In genomic region chr12:49903700-49904423, GRCh38 we compare ENCODE assay signal across 1 cellular context.
A peak's percentile ranks its signal among the peaks of the same experiment; 100 is the strongest.
TF ChIP-seq lines count a peak whose summit lies in the region.

FAIM2 (minus strand) TSS chr12:49903900; CDS start chr12:49903792, 108 bp downstream.

TF ChIP-seq in HEK293, 187 proteins besides CTCF, POLR2A, EP300 and RAD21 (continued from another document):
- TF ChIP-seq KLF7 (tag by site-specific recombination; IDR thresholded peaks at IDR 0.05; ENCODE audit: borderline replicate concordance), result no peak
- no peak for TF ChIP-seq ZNF692 (tag by site-specific recombination; IDR thresholded peaks at IDR 0.05)
- TF ChIP-seq MZF1 (tag by site-specific recombination; IDR thresholded peaks at IDR 0.05; ENCODE audit: borderline replicate concordance), result no peak
- no peak for TF ChIP-seq GLIS2 (tag by site-specific recombination; IDR thresholded peaks at IDR 0.05)
- TF ChIP-seq WT1 (tag by site-specific recombination; IDR thresholded peaks at IDR 0.05), result no peak
- TF ChIP-seq ZNF645 (tag by site-specific recombination; IDR thresholded peaks at IDR 0.05), result no peak
- no peak for TF ChIP-seq ZNF510 (tag by site-specific recombination; IDR thresholded peaks at IDR 0.05; ENCODE audit: insufficient replicate concordance)
- no peak for TF ChIP-seq ZNF513 (tag by site-specific recombination; IDR thresholded peaks at IDR 0.05)
- TF ChIP-seq SCRT2 (tag by site-specific recombination; IDR thresholded peaks at IDR 0.05), result no peak
- TF ChIP-seq ZNF248 (tag by site-specific recombination; IDR thresholded peaks at IDR 0.05), result no peak
- TF ChIP-seq SP2 (tag by site-specific recombination; IDR thresholded peaks at IDR 0.05), result no peak
- TF ChIP-seq ATF2 (tag by site-specific recombination; IDR thresholded peaks at IDR 0.05; ENCODE audit: low read depth), result no peak
- peak; percentile 83 for TF ChIP-seq ZNF335 (tag by site-specific recombination; conservative IDR thresholded peaks at IDR 0.05)
- TF ChIP-seq ZNF837 (tag by site-specific recombination; IDR thresholded peaks at IDR 0.05), result no peak
- TF ChIP-seq ZNF114 (tag by site-specific recombination; IDR thresholded peaks at IDR 0.05), result no peak
- TF ChIP-seq ZNF155 (tag by site-specific recombination; IDR thresholded peaks at IDR 0.05), result no peak
- no peak for TF ChIP-seq ZNF23 (tag by site-specific recombination; IDR thresholded peaks at IDR 0.05; ENCODE audit: borderline replicate concordance)
